In genomic region chr4:183431614-183432013, GRCh38 we compare ENCODE assay signal across 19 cellular contexts. TPM values are rescaled to one million over a fixed set of nuclear protein-coding genes. Genes with fewer than 3 reads are reported as not detected.
DNase-seq lines count a peak whose midpoint lies in the region; ATAC-seq and TF ChIP-seq lines count a peak whose summit lies in the region.
"Had no signal": no experiment of that assay in that cellular context is flagged by ENCODE, and none has a peak within 500 bp of the region (broad histone marks: within the 10 kb centered on the region; RNA-seq: fewer than 3 reads in every experiment).

No MANE protein-coding gene starts in this region.

- no peak overlapping the region for H2BK12ac ChIP-seq in H9 (ENCODE audit: insufficient read length, low read depth, low read length)
- H2BK12ac ChIP-seq in mesenchymal stem cell (ENCODE audit: low read length in 2 of 2), result no peak overlapping the region

- TF ChIP-seq POLR2A in breast epithelium (IDR thresholded peaks at IDR 0.05), result no peak

- DNase-seq in activated CD8-positive, alpha-beta memory T cell treated with anti-CD3 and anti-CD28 coated beads for 24 hours, result peak; percentile 37
- DNase-seq in activated CD8-positive, alpha-beta memory T cell treated with anti-CD3 and anti-CD28 coated beads, Interleukin-2, amount 50 U/mL, for 48 hours, result no peak
- DNase-seq in H9 (peak; percentile 9), mesenchymal stem cell (no peak), MM.1S (no peak), breast epithelium (ENCODE audit: low spot score in 2 of 2) (no peak)
- DNase-seq: BE2C, DMS79, KBM-7, NCI-H1694 treated with DMSO at 0.1 percent for 48 hours, NCI-H2107, NCI-H2227 treated with DMSO at 0.1 percent for 48 hours, NCI-H524, NCI-H82, PC-3, SIG-M5 had no signal

- H2AK5ac ChIP-seq in H9 (ENCODE audit: insufficient read length, low read length) (no peak overlapping the region), mesenchymal stem cell (ENCODE audit: low read length, severe bottlenecking) (peak overlapping the region; percentile 23)

- no peak for ATAC-seq in GM21423 (IDR thresholded peaks at IDR 0.05; ENCODE audit: unreplicated experiment)
- ATAC-seq: PC-3 had no signal

- no peak overlapping the region for H3K18ac ChIP-seq in H9 (ENCODE audit: insufficient read length, low read depth, low read length)
- no peak overlapping the region for H3K18ac ChIP-seq in mesenchymal stem cell (ENCODE audit: low read depth in 1 of 2, low read length in 2 of 2)

- peaks cover 40% of the 10 kb centered on the region for H3K4me1 ChIP-seq in BLaER1
- peaks cover 2% of the 10 kb centered on the region; the same call in 1 of the 2 replicates for H3K4me1 ChIP-seq in H9 (ENCODE audit: insufficient read depth, low read length)
- H3K4me1 ChIP-seq in mesenchymal stem cell (ENCODE audit: control insufficient read depth, insufficient read depth, low read depth, low read length), result peaks cover 9% of the 10 kb centered on the region
- no peaks in the 10 kb centered on the region for H3K4me1 ChIP-seq in MM.1S (ENCODE audit: low read length)
- no peaks in the 10 kb centered on the region for H3K4me1 ChIP-seq in breast epithelium
- H3K4me1 ChIP-seq: BE2C had no signal

- intact Hi-C loops in breast epithelium (cut with DNase I; ENCODE audit: low total_unique reads), result no loop called here

- H3K9me3 Mint-ChIP-seq in H9, result peaks cover 14 to 15% of the 10 kb centered on the region in 2 experiments

- H3K9me2 ChIP-seq in MM.1S (replicated peaks; ENCODE audit: insufficient read depth, low read length), result no peaks in the 10 kb centered on the region

- H3K4me1 Mint-ChIP-seq in H9, result peaks cover 25 to 36% of the 10 kb centered on the region in 2 experiments

- H3K4me3 Mint-ChIP-seq in H9, result no peak overlapping the region

- no peak overlapping the region for H3T11ph ChIP-seq in H9 (ENCODE audit: low read length)

- H3K23me2 ChIP-seq in H9 (ENCODE audit: insufficient read length, low read depth, low read length, poor library complexity, severe bottlenecking), result no peaks in the 10 kb centered on the region

- H2AFZ ChIP-seq in H9 (ENCODE audit: low read length) (no peak overlapping the region), mesenchymal stem cell (ENCODE audit: low read depth, low read length) (no peak overlapping the region), MM.1S (ENCODE audit: low read length) (no peak overlapping the region)

- H3K27ac ChIP-seq in BLaER1 (no peak overlapping the region), H9 (ENCODE audit: insufficient read length, low read depth, low read length) (no peak overlapping the region), mesenchymal stem cell (ENCODE audit: low read length, poor library complexity, severe bottlenecking) (no peak overlapping the region), MM.1S (ENCODE audit: low read length) (no peak overlapping the region), breast epithelium (no peak overlapping the region)
- H3K27ac ChIP-seq: RWPE1 had no signal

- no peak overlapping the region for H2BK120ac ChIP-seq in H9 (ENCODE audit: low read depth, low read length, poor library complexity, severe bottlenecking)
- no peak overlapping the region for H2BK120ac ChIP-seq in mesenchymal stem cell (ENCODE audit: low read depth, low read length)

- no peak overlapping the region for H4K5ac ChIP-seq in H9 (ENCODE audit: insufficient read length, low read depth, low read length)

- no peak overlapping the region for H4K8ac ChIP-seq in H9 (replicated peaks; ENCODE audit: insufficient read length, low read depth, low read length)
- no peak overlapping the region for H4K8ac ChIP-seq in mesenchymal stem cell (ENCODE audit: low read length)

- H3K4ac ChIP-seq in H9 (ENCODE audit: low read depth, low read length), result no peak overlapping the region
- no peak overlapping the region for H3K4ac ChIP-seq in mesenchymal stem cell (ENCODE audit: low read depth in 1 of 2, low read length in 2 of 2)

- no CpG with 5 or more reads among the region's 9 CpGs for WGBS in H9 (ENCODE audit: extremely low coverage, insufficient read length, low lambda C conversion rate)
- WGBS in mesenchymal stem cell, result 93% methylated on average over 9 of the region's 9 CpGs

- TF ChIP-seq CTCF in H9 (conservative IDR thresholded peaks at IDR 0.05), result no peak
- no peak for TF ChIP-seq CTCF in MM.1S (IDR thresholded peaks at IDR 0.05; ENCODE audit: low read length)
- TF ChIP-seq CTCF in breast epithelium (IDR thresholded peaks at IDR 0.05), result no peak

- no peak overlapping the region for H3K27ac Mint-ChIP-seq in H9

- H3K23ac ChIP-seq in H9 (ENCODE audit: insufficient read length, low read depth, low read length), result no peak overlapping the region
- H3K23ac ChIP-seq in mesenchymal stem cell (ENCODE audit: low read length in 2 of 2), result no peak overlapping the region

- no peak overlapping the region for H3K56ac ChIP-seq in H9 (ENCODE audit: insufficient read length, low read depth, low read length)

- H3K79me2 ChIP-seq in H9 (ENCODE audit: insufficient read depth, low read length), result no peaks in the 10 kb centered on the region
- no peaks in the 10 kb centered on the region for H3K79me2 ChIP-seq in MM.1S (ENCODE audit: low read length)

- no peak overlapping the region for H2BK15ac ChIP-seq in H9 (ENCODE audit: low read depth, low read length)
- peak overlapping the region; percentile 12 for H2BK15ac ChIP-seq in mesenchymal stem cell (ENCODE audit: low read depth, poor library complexity, severe bottlenecking)

- H3K9ac ChIP-seq in BLaER1 (no peak overlapping the region), H9 (ENCODE audit: extremely low read depth, insufficient read length, low read length) (no peak overlapping the region), mesenchymal stem cell (ENCODE audit: low read length) (no peak overlapping the region), MM.1S (ENCODE audit: low read length) (no peak overlapping the region)

- H3K79me1 ChIP-seq in H9 (ENCODE audit: insufficient read depth, low read depth, low read length, poor library complexity, severe bottlenecking), result no peaks in the 10 kb centered on the region
- H3K79me1 ChIP-seq in mesenchymal stem cell (replicated peaks; ENCODE audit: low read length, poor library complexity, severe bottlenecking), result no peaks in the 10 kb centered on the region

- H4K91ac ChIP-seq in H9 (ENCODE audit: insufficient read length, low read depth, low read length) (no peak overlapping the region), mesenchymal stem cell (ENCODE audit: low read length) (no peak overlapping the region)

- H2BK5ac ChIP-seq in H9 (ENCODE audit: insufficient read length, low read length), result no peak overlapping the region
- H2BK5ac ChIP-seq in mesenchymal stem cell (ENCODE audit: low read depth, low read length, poor library complexity, severe bottlenecking), result no peak overlapping the region

- H3K27me3 Mint-ChIP-seq in H9 (ENCODE audit: low read depth), result peaks cover 3% of the 10 kb centered on the region; the same call in 1 of the 2 replicates

- H3K27me3 ChIP-seq in BLaER1, result no peaks in the 10 kb centered on the region
- no peaks in the 10 kb centered on the region for H3K27me3 ChIP-seq in H9 (ENCODE audit: insufficient read depth, low read length)
- no peaks in the 10 kb centered on the region for H3K27me3 ChIP-seq in mesenchymal stem cell (ENCODE audit: control insufficient read depth in 1 of 2, insufficient read depth in 1 of 2, low read length in 2 of 2)
- no peaks in the 10 kb centered on the region for H3K27me3 ChIP-seq in MM.1S (replicated peaks; ENCODE audit: insufficient read depth, low read length)
- no peaks in the 10 kb centered on the region for H3K27me3 ChIP-seq in breast epithelium
- H3K27me3 ChIP-seq: BE2C had no signal

- no peak overlapping the region for H3K14ac ChIP-seq in H9 (ENCODE audit: insufficient read depth, low read length)
- H3K14ac ChIP-seq in mesenchymal stem cell (ENCODE audit: low read length in 2 of 2), result no peak overlapping the region

- H3K36me3 ChIP-seq in BLaER1 (no peaks in the 10 kb centered on the region), mesenchymal stem cell (ENCODE audit: control insufficient read depth in 1 of 2, insufficient read depth in 2 of 2, low read depth in 1 of 2, low read length in 2 of 2) (no peaks in the 10 kb centered on the region), MM.1S (replicated peaks; ENCODE audit: insufficient read depth, low read length) (no peaks in the 10 kb centered on the region), breast epithelium (no peaks in the 10 kb centered on the region)
- H3K36me3 ChIP-seq: BE2C had no signal

- H4K20me1 ChIP-seq in BLaER1 (no peaks in the 10 kb centered on the region), H9 (ENCODE audit: control insufficient read depth, insufficient read depth, insufficient read length) (no peaks in the 10 kb centered on the region), MM.1S (ENCODE audit: insufficient read depth, low read length) (no peaks in the 10 kb centered on the region)

- no peaks in the 10 kb centered on the region for H3F3A ChIP-seq in MM.1S (ENCODE audit: insufficient read depth, low read length)

- H2BK20ac ChIP-seq in H9 (ENCODE audit: low read depth, low read length, poor library complexity, severe bottlenecking), result no peak overlapping the region

- H3K4me3 ChIP-seq in BLaER1 (no peak overlapping the region), mesenchymal stem cell (ENCODE audit: insufficient read depth in 1 of 2, low read depth in 1 of 2, low read length in 2 of 2) (no peak overlapping the region), MM.1S (ENCODE audit: low read length) (no peak overlapping the region), breast epithelium (no peak overlapping the region)

- H3K9me3 ChIP-seq in BLaER1 (0 out of 2 replicates have a peak, but pooled peaks cover 3% of the 10 kb centered on the region), H9 (ENCODE audit: control insufficient read depth, low read depth, low read length) (peaks cover 4% of the 10 kb centered on the region), mesenchymal stem cell (ENCODE audit: control insufficient read depth, low read length) (no peaks in the 10 kb centered on the region), MM.1S (replicated peaks; ENCODE audit: insufficient read depth, low read length) (no peaks in the 10 kb centered on the region), breast epithelium (no peaks in the 10 kb centered on the region)
- H3K9me3 ChIP-seq: BE2C had no signal

- H3K4me2 ChIP-seq in BLaER1 (peak overlapping the region; percentile 53; the same call in 1 of the 2 replicates), H9 (ENCODE audit: insufficient read depth, insufficient read length, low read length) (no peak overlapping the region), mesenchymal stem cell (ENCODE audit: low read length, poor library complexity, severe bottlenecking) (no peak overlapping the region), MM.1S (ENCODE audit: low read depth, low read length) (no peak overlapping the region)

- peaks cover 4 to 20% (median 8%) of the 10 kb centered on the region in 3 experiments; a peak in 5 of 7 replicates for H3K36me3 Mint-ChIP-seq in H9 (ENCODE audit: insufficient read depth in 1 of 3, low read depth in 3 of 3)

RNA-seq across cellular contexts. Expression of gene CDKN2AIP, which starts 12.8 kb away (rescaled TPM):
- total RNA-seq in H9 (2021) (23.0 and 24.0 TPM in 2 replicates), breast epithelium (10 to 100 TPM; 22.2 to 37.3 (median 23.3) TPM)
- polyA plus RNA-seq in mesenchymal stem cell (2013, experiment 1 of 2), result 6.7 TPM
- polyA plus RNA-seq in mesenchymal stem cell (2013, experiment 2 of 2), result 7.0 TPM

Comparison
In these comparisons a context has a peak if more than half of its experiments do, and no peak if none do; other contexts are left out.
1. DNase-seq: peak in activated CD8-positive, alpha-beta memory T cell treated with anti-CD3 and anti-CD28 coated beads for 24 hours (single experiment) and H9 (single experiment); none in activated CD8-positive, alpha-beta memory T cell treated with anti-CD3 and anti-CD28 coated beads, Interleukin-2, amount 50 U/mL, for 48 hours (single experiment), mesenchymal stem cell (single experiment), MM.1S (single experiment) and breast epithelium (0 of 2).